In the genomic region with DNA sequence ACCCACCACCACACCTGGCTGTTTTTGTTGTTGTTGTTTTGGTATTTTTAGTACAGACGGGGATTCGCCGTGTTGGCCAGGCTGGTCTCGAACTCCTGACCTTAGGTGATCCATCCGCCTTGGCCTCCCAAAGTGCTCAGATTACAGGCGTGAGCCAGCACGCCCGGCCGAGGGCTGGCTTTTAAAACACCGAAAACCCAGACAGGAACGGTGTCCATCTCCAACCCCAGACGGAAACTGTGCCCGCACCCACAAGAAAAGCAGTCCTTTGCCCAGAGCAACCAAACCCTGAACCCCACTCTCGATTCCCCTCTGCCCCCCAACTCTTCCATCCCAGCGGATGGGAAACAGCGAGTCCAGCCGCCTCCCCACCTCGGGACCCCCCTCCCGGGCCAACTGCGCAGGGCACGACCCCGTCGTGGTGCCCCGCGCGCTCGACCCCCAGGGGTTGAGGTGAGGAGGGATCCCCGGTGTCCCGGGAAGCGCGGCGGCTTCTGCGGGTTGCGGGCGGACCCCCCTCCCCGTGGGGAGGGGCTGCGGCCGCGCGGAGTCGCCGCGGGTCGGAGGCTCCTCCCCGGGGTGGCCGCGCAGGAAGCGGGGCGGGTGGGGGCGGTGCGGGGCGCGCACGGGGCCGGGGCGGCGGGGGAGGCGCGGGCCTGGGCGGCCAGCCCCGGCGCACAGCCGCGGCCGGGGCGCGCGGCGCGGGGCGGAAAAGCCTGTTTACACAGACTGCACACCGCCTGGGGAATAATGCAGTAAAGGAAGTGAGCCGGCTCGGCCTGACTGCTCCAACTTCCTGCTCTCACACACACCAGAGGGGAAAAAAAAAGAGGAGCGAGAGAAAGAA, we compare ENCODE assay signal across 8 cellular contexts. TPM values are rescaled to one million over a fixed set of nuclear protein-coding genes. Genes with fewer than 3 reads are reported as not detected.
DNase-seq lines count a peak whose midpoint lies in the region; ATAC-seq and TF ChIP-seq lines count a peak whose summit lies in the region.

A gene (plus strand): TSS at position 651 of the 847 bp plus-strand sequence.

- peaks cover 19% of the 10 kb centered on the region for H3K4me1 Mint-ChIP-seq in mesothelial cell of epicardium
- H3K4me1 Mint-ChIP-seq in stimulated activated naive CD8-positive, alpha-beta T cell treated with anti-CD3 and anti-CD28 coated beads, Interleukin-15, amount 100 ng/mL, for 72 hours: peaks cover 69% of the 10 kb centered on the region

- H3K27me3 Mint-ChIP-seq in mesothelial cell of epicardium (ENCODE audit: low read depth): no peaks in the 10 kb centered on the region
- no peaks in the 10 kb centered on the region for H3K27me3 Mint-ChIP-seq in stimulated activated naive CD8-positive, alpha-beta T cell treated with anti-CD3 and anti-CD28 coated beads, Interleukin-15, amount 100 ng/mL, for 72 hours

- H3K9me3 Mint-ChIP-seq in mesothelial cell of epicardium: no peaks in the 10 kb centered on the region
- H3K9me3 Mint-ChIP-seq in stimulated activated naive CD8-positive, alpha-beta T cell treated with anti-CD3 and anti-CD28 coated beads, Interleukin-15, amount 100 ng/mL, for 72 hours: peaks cover 0 to 7% of the 10 kb centered on the region in 2 donors

- TF ChIP-seq CTCF in mesothelial cell of epicardium (IDR thresholded peaks at IDR 0.05; ENCODE audit: unreplicated experiment): no peak

- DNase-seq in AG08395 (ENCODE audit: low spot score) (peak; percentile 74), NOMO-1 treated with DMSO at 0.1 percent for 48 hours (lab: John Stamatoyannopoulos, UW; ENCODE audit: unreplicated experiment) (peak; percentile 45), activated T-cell treated with anti-CD3 and anti-CD28 coated beads for 24 hours (ENCODE audit: low read depth) (peak; percentile 33), epidermal melanocyte (ENCODE audit: insufficient read length, low spot score) (peak; percentile 50), mesothelial cell of epicardium (ENCODE audit: low spot score in 2 of 2, unreplicated experiment in 2 of 2) (peak; percentile 42 to 70)
- DNase-seq in stimulated activated naive CD8-positive, alpha-beta T cell treated with anti-CD3 and anti-CD28 coated beads, Interleukin-15, amount 100 ng/mL, for 72 hours: peak; percentile 38 to 48

- H3K4me3 Mint-ChIP-seq in mesothelial cell of epicardium: peak within 1 kb of the TSS; percentile 99
- peak within 1 kb of the TSS; percentile 97 to 98 for H3K4me3 Mint-ChIP-seq in stimulated activated naive CD8-positive, alpha-beta T cell treated with anti-CD3 and anti-CD28 coated beads, Interleukin-15, amount 100 ng/mL, for 72 hours

- peak; percentile 36 for ATAC-seq in GM18868 (IDR thresholded peaks at IDR 0.05; ENCODE audit: unreplicated experiment)
- peak; percentile 42 for ATAC-seq in HG03139 (IDR thresholded peaks at IDR 0.05; ENCODE audit: unreplicated experiment)
- peak; percentile 61 for ATAC-seq in stimulated activated naive CD8-positive, alpha-beta T cell treated with anti-CD3 and anti-CD28 coated beads, Interleukin-15, amount 100 ng/mL, for 72 hours

- no peaks in the 10 kb centered on the region for H3K36me3 Mint-ChIP-seq in mesothelial cell of epicardium

- peak within 1 kb of the TSS; percentile 98 for H3K27ac Mint-ChIP-seq in mesothelial cell of epicardium
- H3K27ac Mint-ChIP-seq in stimulated activated naive CD8-positive, alpha-beta T cell treated with anti-CD3 and anti-CD28 coated beads, Interleukin-15, amount 100 ng/mL, for 72 hours: peak within 1 kb of the TSS; percentile 99

RNA-seq across cellular contexts. Expression of the gene that starts here (rescaled TPM):
- total RNA-seq in mesothelial cell of epicardium: 27.2 to 28.2 TPM (median 28.0 TPM) in 3 replicates

Comparison
In these comparisons a context has a peak if more than half of its experiments do, and no peak if none do; other contexts are left out.
1. Peak in every context shown above with its lines: DNase-seq and ATAC-seq.